Comparison of ENCODE assay signal across 25 cellular contexts in genomic region chr7:19705663-19706062, GRCh38. TPM values are rescaled to one million over a fixed set of nuclear protein-coding genes. Genes with fewer than 3 reads are reported as not detected.
DNase-seq lines count a peak whose midpoint lies in the region; ATAC-seq and TF ChIP-seq lines count a peak whose summit lies in the region.
"Had no signal": no experiment of that assay in that cellular context is flagged by ENCODE, and none has a peak within 500 bp of the region (broad histone marks: within the 10 kb centered on the region; RNA-seq: fewer than 3 reads in every experiment).

No MANE protein-coding gene starts in this region.

- no peak for DNase-seq in activated T-cell treated with anti-CD3 and anti-CD28 coated beads, Interleukin-2, amount 50 U/mL, for 4 hours
- DNase-seq in activated T-cell treated with anti-CD3 and anti-CD28 coated beads, Interleukin-2, amount 50 U/mL, for 48 hours: no peak
- peak; percentile 48 for DNase-seq in NCI-H69 (lab: John Stamatoyannopoulos, UW)
- DNase-seq in effector memory CD8-positive, alpha-beta T cell: no peak
- no peak for DNase-seq in nephron progenitor cell
- DNase-seq in GM10248 (ENCODE audit: extremely low spot score): no peak
- no peak for DNase-seq in NCI-H748 treated with DMSO at 0.1 percent for 48 hours (lab: John Stamatoyannopoulos, UW)
- DNase-seq: 8988T; activated naive CD4-positive, alpha-beta T cell treated with Interleukin-2 at 50 U/mL for 16 hours; activated T-cell treated with anti-CD3 and anti-CD28 coated beads, Interleukin-2, amount 50 U/mL, for 1 hour; COR-L47; DMS79; effector CD8-positive, alpha-beta T cell; esophagus squamous epithelium; gastrocnemius medialis; Karpas-422; mucosa of descending colon; NCI-H1048; NCI-H187 treated with DMSO at 0.1 percent for 48 hours; NCI-H2227 treated with DMSO at 0.1 percent for 48 hours; SHP77; T-cell; trophoblast cell had no signal

- POLR2A ChIA-PET in GM10248 (lab: Yijun Ruan, JAX): no interaction called here

- TF ChIP-seq CTCF in nephron progenitor cell (IDR thresholded peaks at IDR 0.05) (no peak), GM10248 (IDR thresholded peaks at IDR 0.05; ENCODE audit: control extremely low read depth, extremely low read depth, low read depth, missing control alignments) (no peak)

- CTCF ChIA-PET in GM10248 (lab: Yijun Ruan, JAX): interaction anchor here (1.5 to 2.2 kb wide), 3 partner anchors 8 to 893 kb away, joined by 4 to 11 read pairs (median 6); no protein-coding TSS in a partner anchor

- no peaks in the 10 kb centered on the region for H3K27me3 Mint-ChIP-seq in activated T-cell treated with anti-CD3 and anti-CD28 coated beads, Interleukin-2, amount 50 U/mL, for 4 hours (ENCODE audit: low read depth)
- no peaks in the 10 kb centered on the region for H3K27me3 Mint-ChIP-seq in effector memory CD8-positive, alpha-beta T cell
- H3K27me3 Mint-ChIP-seq in nephron progenitor cell (ENCODE audit: low read depth, poor library complexity): peaks cover 8% of the 10 kb centered on the region
- H3K27me3 Mint-ChIP-seq: T-cell had no signal

- H3K4me3 Mint-ChIP-seq in activated T-cell treated with anti-CD3 and anti-CD28 coated beads, Interleukin-2, amount 50 U/mL, for 4 hours: peak overlapping the region; percentile 25
- H3K4me3 Mint-ChIP-seq in effector memory CD8-positive, alpha-beta T cell: no peak overlapping the region
- H3K4me3 Mint-ChIP-seq in nephron progenitor cell: peak overlapping the region; percentile 100

- H3K36me3 Mint-ChIP-seq in activated T-cell treated with anti-CD3 and anti-CD28 coated beads, Interleukin-2, amount 50 U/mL, for 4 hours (ENCODE audit: insufficient read depth): peaks cover 16% of the 10 kb centered on the region
- peaks cover 36% of the 10 kb centered on the region for H3K36me3 Mint-ChIP-seq in effector memory CD8-positive, alpha-beta T cell (ENCODE audit: insufficient read depth)
- H3K36me3 Mint-ChIP-seq in nephron progenitor cell (ENCODE audit: low read depth): peaks cover 28% of the 10 kb centered on the region

- peaks cover 49% of the 10 kb centered on the region for H3K4me1 Mint-ChIP-seq in activated T-cell treated with anti-CD3 and anti-CD28 coated beads, Interleukin-2, amount 50 U/mL, for 4 hours (ENCODE audit: low read depth)
- peaks cover 45% of the 10 kb centered on the region in 2 donors for H3K4me1 Mint-ChIP-seq in effector memory CD8-positive, alpha-beta T cell (ENCODE audit: low read depth in 2 of 2)
- peaks cover 62% of the 10 kb centered on the region for H3K4me1 Mint-ChIP-seq in nephron progenitor cell

- H3K9me3 Mint-ChIP-seq in activated T-cell treated with anti-CD3 and anti-CD28 coated beads, Interleukin-2, amount 50 U/mL, for 4 hours: no peaks in the 10 kb centered on the region
- H3K9me3 Mint-ChIP-seq in effector memory CD8-positive, alpha-beta T cell: no peaks in the 10 kb centered on the region
- peaks cover 6% of the 10 kb centered on the region for H3K9me3 Mint-ChIP-seq in nephron progenitor cell
- H3K9me3 Mint-ChIP-seq: T-cell had no signal

- peak overlapping the region; percentile 49 to 98 for H3K27ac Mint-ChIP-seq in effector memory CD8-positive, alpha-beta T cell
- no peak overlapping the region for H3K27ac Mint-ChIP-seq in nephron progenitor cell
- H3K27ac Mint-ChIP-seq: T-cell had no signal

- ATAC-seq in activated T-cell treated with anti-CD3 and anti-CD28 coated beads, Interleukin-2, amount 50 U/mL, for 4 hours: no peak
- ATAC-seq in effector memory CD8-positive, alpha-beta T cell (replicated peaks): no peak
- ATAC-seq in GM19324 (IDR thresholded peaks at IDR 0.05; ENCODE audit: low FRiP score, unreplicated experiment): no peak
- ATAC-seq: gastrocnemius medialis, GM12878, mucosa of descending colon, T-cell had no signal

RNA-seq across cellular contexts. Expression of gene POLR1F, which starts 3.2 kb away (rescaled TPM):
- 10 to 100 TPM; 38.7 to 43.4 (median 38.9) TPM for total RNA-seq in activated T-cell treated with anti-CD3 and anti-CD28 coated beads, Interleukin-2, amount 50 U/mL, for 4 hours

Comparison
In these comparisons a context has a peak if more than half of its experiments do, and no peak if none do; other contexts are left out.
1. H3K4me3 Mint-ChIP-seq: peak in activated T-cell treated with anti-CD3 and anti-CD28 coated beads, Interleukin-2, amount 50 U/mL, for 4 hours (single experiment) and nephron progenitor cell (single experiment); none in effector memory CD8-positive, alpha-beta T cell (0 of 2).